Comparison of ENCODE assay signal across 1 cellular context in the genomic region with DNA sequence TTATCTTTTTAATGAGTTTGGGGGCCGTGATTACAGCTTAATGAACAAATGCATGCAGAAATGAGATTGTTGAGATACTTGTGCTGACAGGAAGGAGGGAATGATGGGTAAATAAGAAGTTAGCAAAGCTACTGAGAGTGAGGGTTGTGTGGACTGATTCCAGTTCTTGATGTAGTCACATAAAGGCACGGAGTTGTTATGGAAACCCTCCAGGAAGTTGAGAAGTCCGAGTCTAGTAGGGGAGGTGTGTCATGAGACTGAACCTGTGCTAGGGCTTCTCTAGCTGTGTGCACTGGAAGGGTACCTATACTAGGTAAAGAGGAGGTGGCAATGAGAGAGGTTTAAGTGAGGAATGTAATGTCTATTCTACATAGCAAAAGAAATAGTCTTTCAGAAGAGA.
TF ChIP-seq lines count a peak whose summit lies in the region.

No MANE protein-coding gene starts in this region.

TF ChIP-seq in GM23338, 12 proteins besides CTCF, POLR2A, EP300 and RAD21 (continued from another document):
- TF ChIP-seq, protein P1, sequence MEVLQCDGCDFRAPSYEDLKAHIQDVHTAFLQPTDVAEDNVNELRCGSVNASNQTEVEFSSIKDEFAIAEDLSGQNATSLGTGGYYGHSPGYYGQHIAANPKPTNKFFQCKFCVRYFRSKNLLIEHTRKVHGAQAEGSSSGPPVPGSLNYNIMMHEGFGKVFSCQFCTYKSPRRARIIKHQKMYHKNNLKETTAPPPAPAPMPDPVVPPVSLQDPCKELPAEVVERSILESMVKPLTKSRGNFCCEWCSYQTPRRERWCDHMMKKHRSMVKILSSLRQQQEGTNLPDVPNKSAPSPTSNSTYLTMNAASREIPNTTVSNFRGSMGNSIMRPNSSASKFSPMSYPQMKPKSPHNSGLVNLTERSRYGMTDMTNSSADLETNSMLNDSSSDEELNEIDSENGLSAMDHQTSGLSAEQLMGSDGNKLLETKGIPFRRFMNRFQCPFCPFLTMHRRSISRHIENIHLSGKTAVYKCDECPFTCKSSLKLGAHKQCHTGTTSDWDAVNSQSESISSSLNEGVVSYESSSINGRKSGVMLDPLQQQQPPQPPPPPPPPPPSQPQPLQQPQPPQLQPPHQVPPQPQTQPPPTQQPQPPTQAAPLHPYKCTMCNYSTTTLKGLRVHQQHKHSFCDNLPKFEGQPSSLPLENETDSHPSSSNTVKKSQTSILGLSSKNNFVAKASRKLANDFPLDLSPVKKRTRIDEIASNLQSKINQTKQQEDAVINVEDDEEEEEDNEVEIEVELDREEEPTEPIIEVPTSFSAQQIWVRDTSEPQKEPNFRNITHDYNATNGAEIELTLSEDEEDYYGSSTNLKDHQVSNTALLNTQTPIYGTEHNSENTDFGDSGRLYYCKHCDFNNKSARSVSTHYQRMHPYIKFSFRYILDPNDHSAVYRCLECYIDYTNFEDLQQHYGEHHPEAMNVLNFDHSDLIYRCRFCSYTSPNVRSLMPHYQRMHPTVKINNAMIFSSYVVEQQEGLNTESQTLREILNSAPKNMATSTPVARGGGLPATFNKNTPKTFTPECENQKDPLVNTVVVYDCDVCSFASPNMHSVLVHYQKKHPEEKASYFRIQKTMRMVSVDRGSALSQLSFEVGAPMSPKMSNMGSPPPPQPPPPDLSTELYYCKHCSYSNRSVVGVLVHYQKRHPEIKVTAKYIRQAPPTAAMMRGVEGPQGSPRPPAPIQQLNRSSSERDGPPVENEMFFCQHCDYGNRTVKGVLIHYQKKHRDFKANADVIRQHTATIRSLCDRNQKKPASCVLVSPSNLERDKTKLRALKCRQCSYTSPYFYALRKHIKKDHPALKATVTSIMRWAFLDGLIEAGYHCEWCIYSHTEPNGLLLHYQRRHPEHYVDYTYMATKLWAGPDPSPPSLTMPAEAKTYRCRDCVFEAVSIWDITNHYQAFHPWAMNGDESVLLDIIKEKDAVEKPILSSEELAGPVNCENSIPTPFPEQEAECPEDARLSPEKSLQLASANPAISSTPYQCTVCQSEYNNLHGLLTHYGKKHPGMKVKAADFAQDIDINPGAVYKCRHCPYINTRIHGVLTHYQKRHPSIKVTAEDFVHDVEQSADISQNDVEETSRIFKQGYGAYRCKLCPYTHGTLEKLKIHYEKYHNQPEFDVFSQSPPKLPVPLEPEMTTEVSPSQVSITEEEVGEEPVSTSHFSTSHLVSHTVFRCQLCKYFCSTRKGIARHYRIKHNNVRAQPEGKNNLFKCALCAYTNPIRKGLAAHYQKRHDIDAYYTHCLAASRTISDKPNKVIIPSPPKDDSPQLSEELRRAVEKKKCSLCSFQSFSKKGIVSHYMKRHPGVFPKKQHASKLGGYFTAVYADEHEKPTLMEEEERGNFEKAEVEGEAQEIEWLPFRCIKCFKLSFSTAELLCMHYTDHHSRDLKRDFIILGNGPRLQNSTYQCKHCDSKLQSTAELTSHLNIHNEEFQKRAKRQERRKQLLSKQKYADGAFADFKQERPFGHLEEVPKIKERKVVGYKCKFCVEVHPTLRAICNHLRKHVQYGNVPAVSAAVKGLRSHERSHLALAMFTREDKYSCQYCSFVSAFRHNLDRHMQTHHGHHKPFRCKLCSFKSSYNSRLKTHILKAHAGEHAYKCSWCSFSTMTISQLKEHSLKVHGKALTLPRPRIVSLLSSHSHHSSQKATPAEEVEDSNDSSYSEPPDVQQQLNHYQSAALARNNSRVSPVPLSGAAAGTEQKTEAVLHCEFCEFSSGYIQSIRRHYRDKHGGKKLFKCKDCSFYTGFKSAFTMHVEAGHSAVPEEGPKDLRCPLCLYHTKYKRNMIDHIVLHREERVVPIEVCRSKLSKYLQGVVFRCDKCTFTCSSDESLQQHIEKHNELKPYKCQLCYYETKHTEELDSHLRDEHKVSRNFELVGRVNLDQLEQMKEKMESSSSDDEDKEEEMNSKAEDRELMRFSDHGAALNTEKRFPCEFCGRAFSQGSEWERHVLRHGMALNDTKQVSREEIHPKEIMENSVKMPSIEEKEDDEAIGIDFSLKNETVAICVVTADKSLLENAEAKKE (CRISPR knock-in tag; IDR thresholded peaks at IDR 0.05) = no peak
- TF ChIP-seq, protein P2, sequence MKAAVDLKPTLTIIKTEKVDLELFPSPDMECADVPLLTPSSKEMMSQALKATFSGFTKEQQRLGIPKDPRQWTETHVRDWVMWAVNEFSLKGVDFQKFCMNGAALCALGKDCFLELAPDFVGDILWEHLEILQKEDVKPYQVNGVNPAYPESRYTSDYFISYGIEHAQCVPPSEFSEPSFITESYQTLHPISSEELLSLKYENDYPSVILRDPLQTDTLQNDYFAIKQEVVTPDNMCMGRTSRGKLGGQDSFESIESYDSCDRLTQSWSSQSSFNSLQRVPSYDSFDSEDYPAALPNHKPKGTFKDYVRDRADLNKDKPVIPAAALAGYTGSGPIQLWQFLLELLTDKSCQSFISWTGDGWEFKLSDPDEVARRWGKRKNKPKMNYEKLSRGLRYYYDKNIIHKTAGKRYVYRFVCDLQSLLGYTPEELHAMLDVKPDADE (IDR thresholded peaks at IDR 0.05) = no peak
- no peak for TF ChIP-seq EZH2 (IDR thresholded peaks at IDR 0.05; ENCODE audit: low read depth, unreplicated experiment)
